In genomic region chr11:61833478-61833877, GRCh38 we compare ENCODE assay signal across 12 cellular contexts. TPM values are rescaled to one million over a fixed set of nuclear protein-coding genes. Genes with fewer than 3 reads are reported as not detected.
DNase-seq lines count a peak whose midpoint lies in the region; ATAC-seq, FAIRE-seq and TF ChIP-seq lines count a peak whose summit lies in the region.
"Had no signal": no experiment of that assay in that cellular context is flagged by ENCODE, and none has a peak within 500 bp of the region (broad histone marks: within the 10 kb centered on the region; RNA-seq: fewer than 3 reads in every experiment).

No MANE protein-coding gene starts in this region.

- peak overlapping the region; percentile 83 for H3K4me3 Mint-ChIP-seq in glutamatergic neuron (ENCODE audit: unreplicated experiment)
- peak overlapping the region; percentile 65 to 75 for H3K4me3 Mint-ChIP-seq in stimulated activated naive B cell treated with anti-CD40 and anti-IgM and Interleukin-4, amounts not matched to agents 10 μg/mL and 1 μg/mL and 100 μg/mL, for 72 hours

- peaks cover 46% of the 10 kb centered on the region for H3K4me1 Mint-ChIP-seq in glutamatergic neuron (ENCODE audit: low read depth, unreplicated experiment)
- peaks cover 41 to 71% of the 10 kb centered on the region in 2 donors for H3K4me1 Mint-ChIP-seq in stimulated activated naive B cell treated with anti-CD40 and anti-IgM and Interleukin-4, amounts not matched to agents 10 μg/mL and 1 μg/mL and 100 μg/mL, for 72 hours

- H3K36me3 Mint-ChIP-seq in glutamatergic neuron (ENCODE audit: unreplicated experiment), result no peaks in the 10 kb centered on the region
- peaks cover 57 to 69% of the 10 kb centered on the region in 2 donors for H3K36me3 Mint-ChIP-seq in stimulated activated naive B cell treated with anti-CD40 and anti-IgM and Interleukin-4, amounts not matched to agents 10 μg/mL and 1 μg/mL and 100 μg/mL, for 72 hours

- peaks cover 17% of the 10 kb centered on the region for H3K27me3 Mint-ChIP-seq in glutamatergic neuron (ENCODE audit: unreplicated experiment)
- no peaks in the 10 kb centered on the region for H3K27me3 Mint-ChIP-seq in stimulated activated naive B cell treated with anti-CD40 and anti-IgM and Interleukin-4, amounts not matched to agents 10 μg/mL and 1 μg/mL and 100 μg/mL, for 72 hours

- peaks cover 10% of the 10 kb centered on the region for H3K9me3 Mint-ChIP-seq in glutamatergic neuron (ENCODE audit: unreplicated experiment)
- H3K9me3 Mint-ChIP-seq in stimulated activated naive B cell treated with anti-CD40 and anti-IgM and Interleukin-4, amounts not matched to agents 10 μg/mL and 1 μg/mL and 100 μg/mL, for 72 hours, result peaks cover 0 to 7% of the 10 kb centered on the region in 2 donors

- H3K27ac Mint-ChIP-seq in glutamatergic neuron (ENCODE audit: unreplicated experiment), result peak overlapping the region; percentile 94
- peak overlapping the region; percentile 98 for H3K27ac Mint-ChIP-seq in stimulated activated naive B cell treated with anti-CD40 and anti-IgM and Interleukin-4, amounts not matched to agents 10 μg/mL and 1 μg/mL and 100 μg/mL, for 72 hours

- DNase-seq in activated gamma-delta T cell (lab: John Stamatoyannopoulos, UW), result peak; percentile 28
- DNase-seq in activated gamma-delta T cell treated with Interleukin-2 at 50 U/mL for 16 hours, result no peak
- peak; percentile 54 for DNase-seq in T-helper 22 cell (ENCODE audit: low read depth)
- no peak for DNase-seq in glutamatergic neuron
- DNase-seq in stimulated activated naive B cell treated with anti-CD40 and anti-IgM and Interleukin-4, amounts not matched to agents 10 μg/mL and 1 μg/mL and 100 μg/mL, for 72 hours, result no peak
- DNase-seq in OCI-M1 (lab: John Stamatoyannopoulos, UW), result no peak
- DNase-seq in NCI-H226, result no peak
- DNase-seq in H54 (ENCODE audit: insufficient read length, low spot score), result no peak
- DNase-seq: activated CD4-positive, CD25-positive, alpha-beta regulatory T cell treated with anti-CD3 and anti-CD28 coated beads, Interleukin-2, amount 50 U/mL, for 72 hours; GF-D8; GOT3; stimulated activated CD4-positive, alpha-beta T cell treated with anti-CD3 and anti-CD28 coated beads, Interleukin-4, amount 100 ng/mL, for 1 hour had no signal

- no peak for FAIRE-seq in H54 (lab: Jason Lieb, UNC)

- no peak for TF ChIP-seq POLR2A in H54 (IDR thresholded peaks at IDR 0.05; ENCODE audit: low read depth, low read length)

- no peak for ATAC-seq in stimulated activated naive B cell treated with anti-CD40 and anti-IgM and Interleukin-4, amounts not matched to agents 10 μg/mL and 1 μg/mL and 100 μg/mL, for 72 hours (replicated peaks)

- no peak for TF ChIP-seq CTCF in glutamatergic neuron (IDR thresholded peaks at IDR 0.05; ENCODE audit: partially characterized antibody, unreplicated experiment)

RNA-seq across cellular contexts. Expression of gene FADS2, which starts 5.4 kb away (rescaled TPM):
- total RNA-seq in glutamatergic neuron (ENCODE audit: unreplicated experiment), result 701 TPM

RNA-seq across cellular contexts. Expression of gene FADS1, which starts 16.7 kb away (rescaled TPM):
- total RNA-seq in glutamatergic neuron (ENCODE audit: unreplicated experiment), result 155 TPM

RNA-seq across cellular contexts. Expression of gene FEN1, which starts 40.8 kb away (rescaled TPM):
- 15.2 TPM for total RNA-seq in glutamatergic neuron (ENCODE audit: unreplicated experiment)

RNA-seq across cellular contexts. Expression of gene TMEM258, which starts 41.1 kb away (rescaled TPM):
- 82.7 TPM for total RNA-seq in glutamatergic neuron (ENCODE audit: unreplicated experiment)

RNA-seq across cellular contexts. Expression of gene FADS3, which starts 57.9 kb away (rescaled TPM):
- 9.7 TPM for total RNA-seq in glutamatergic neuron (ENCODE audit: unreplicated experiment)

Comparison
In these comparisons a context has a peak if more than half of its experiments do, and no peak if none do; other contexts are left out.
1. DNase-seq: peak in activated gamma-delta T cell (single experiment) and T-helper 22 cell (single experiment); none in activated gamma-delta T cell treated with Interleukin-2 at 50 U/mL for 16 hours (single experiment), glutamatergic neuron (single experiment), stimulated activated naive B cell treated with anti-CD40 and anti-IgM and Interleukin-4, amounts not matched to agents 10 μg/mL and 1 μg/mL and 100 μg/mL, for 72 hours (single experiment), OCI-M1 (single experiment), NCI-H226 (single experiment) and H54 (single experiment).